In genomic region chrX:49231333-49232000, GRCh38 we compare ENCODE assay signal across 18 cellular contexts. TPM values are rescaled to one million over a fixed set of nuclear protein-coding genes. Genes with fewer than 3 reads are reported as not detected.
DNase-seq lines count a peak whose midpoint lies in the region; ATAC-seq and TF ChIP-seq lines count a peak whose summit lies in the region.
"Had no signal": no experiment of that assay in that cellular context is flagged by ENCODE, and none has a peak within 500 bp of the region (broad histone marks: within the 10 kb centered on the region; RNA-seq: fewer than 3 reads in every experiment).

No MANE protein-coding gene starts in this region.

- no peaks in the 10 kb centered on the region for H3F3A ChIP-seq in GM23248 (ENCODE audit: insufficient read depth)

- POLR2A ChIA-PET in activated CD4-positive, alpha-beta memory T cell treated with anti-CD3 and anti-CD28 coated beads for 36 hours (lab: Charles Lee): interaction anchor here (0.6 kb wide), 1 partner anchor 973 kb away, joined by 3 read pairs; the partner anchor contains the start of gene CCNB3

- intact Hi-C loops in activated CD4-positive, alpha-beta memory T cell treated with anti-CD3 and anti-CD28 coated beads for 36 hours (cut with micrococcal nuclease): loop anchor here (2.0 kb wide), 2 partner anchors 37 to 41 kb away; partner anchors contain the start of gene PPP1R3F
- intact Hi-C loops in right cardiac atrium (cut with DNase I): no loop called here

- TF ChIP-seq CTCF in type B pancreatic cell (conservative IDR thresholded peaks at IDR 0.05): no peak

- H3K4me1 Mint-ChIP-seq in activated naive CD4-positive, alpha-beta T cell treated with anti-CD3 and anti-CD28 coated beads, Interleukin-2, amount 10 ng/mL, durations not matched to agents 7 days and 5 days: peaks cover 34% of the 10 kb centered on the region
- H3K4me1 Mint-ChIP-seq in activated CD4-positive, alpha-beta memory T cell treated with anti-CD3 and anti-CD28 coated beads for 36 hours (ENCODE audit: low read depth): peaks cover 16% of the 10 kb centered on the region
- peaks cover 21 to 26% of the 10 kb centered on the region in 2 donors for H3K4me1 Mint-ChIP-seq in immature natural killer cell
- peaks cover 5% of the 10 kb centered on the region for H3K4me1 Mint-ChIP-seq in type B pancreatic cell (ENCODE audit: unreplicated experiment)

- H3K36me3 ChIP-seq in GM23248 (ENCODE audit: low read depth): no peaks in the 10 kb centered on the region
- H3K36me3 ChIP-seq: heart left ventricle, tibial nerve had no signal

- no peaks in the 10 kb centered on the region for H3K9me2 ChIP-seq in GM23248 (ENCODE audit: insufficient read depth)

- H3K4me3 Mint-ChIP-seq in activated naive CD4-positive, alpha-beta T cell treated with anti-CD3 and anti-CD28 coated beads, Interleukin-2, amount 10 ng/mL, durations not matched to agents 7 days and 5 days: peak overlapping the region; percentile 67
- peak overlapping the region; percentile 69 for H3K4me3 Mint-ChIP-seq in activated CD4-positive, alpha-beta memory T cell treated with anti-CD3 and anti-CD28 coated beads for 36 hours
- H3K4me3 Mint-ChIP-seq in immature natural killer cell (peak overlapping the region; percentile 13 to 84 (median 81)), type B pancreatic cell (peak overlapping the region; percentile 75)

- no peaks in the 10 kb centered on the region for H4K20me1 ChIP-seq in GM23248 (ENCODE audit: insufficient read depth)

- CTCF ChIA-PET in activated naive CD4-positive, alpha-beta T cell treated with anti-CD3 and anti-CD28 coated beads, Interleukin-2, amount 10 ng/mL, durations not matched to agents 7 days and 5 days (lab: Charles Lee): no interaction called here
- CTCF ChIA-PET in activated CD4-positive, alpha-beta memory T cell treated with anti-CD3 and anti-CD28 coated beads for 36 hours (lab: Charles Lee): no interaction called here

- H3K4me2 ChIP-seq in GM23248 (ENCODE audit: unreplicated experiment): no peak overlapping the region

- H3K79me2 ChIP-seq in GM23248 (ENCODE audit: insufficient read depth): 0 out of 2 replicates have a peak, but pooled peaks cover 5% of the 10 kb centered on the region

- H2AFZ ChIP-seq in GM23248: no peak overlapping the region

- no peak for DNase-seq in activated naive CD4-positive, alpha-beta T cell treated with anti-CD3 and anti-CD28 coated beads, Interleukin-2, amount 10 ng/mL, durations not matched to agents 7 days and 5 days
- DNase-seq in activated naive CD4-positive, alpha-beta T cell treated with anti-CD3 and anti-CD28 coated beads, Interleukin-2, amount 50 U/mL, for 16 hours: no peak
- no peak for DNase-seq in activated CD4-positive, alpha-beta memory T cell treated with anti-CD3 and anti-CD28 coated beads for 36 hours
- DNase-seq in immature natural killer cell: no peak
- DNase-seq in type B pancreatic cell (ENCODE audit: extremely low spot score, unreplicated experiment): no peak
- DNase-seq in GM23248: no peak
- DNase-seq in right cardiac atrium: no peak
- no peak for DNase-seq in NCI-H2107 (lab: John Stamatoyannopoulos, UW)
- DNase-seq: NCI-H1417, NCI-H446 treated with DMSO at 0.1 percent for 48 hours, SW 1271 had no signal

- H3K9me3 ChIP-seq in GM23248 (ENCODE audit: low read depth) (no peaks in the 10 kb centered on the region), right cardiac atrium (ENCODE audit: control insufficient read depth, low read length) (no peaks in the 10 kb centered on the region)
- H3K9me3 ChIP-seq: heart left ventricle, tibial nerve had no signal

- 94 to 99% methylated on average over 9 of the region's 10 CpGs for WGBS in GM23248 (ENCODE audit: low coverage in 1 of 2, low lambda C conversion rate in 2 of 2, missing lambda C conversion rate in 2 of 2), 2 experiments
- 95% methylated on average over 10 of the region's 10 CpGs for WGBS in right cardiac atrium

- H3K9ac ChIP-seq in GM23248: no peak overlapping the region

- peak overlapping the region; percentile 91 for H3K27ac Mint-ChIP-seq in activated naive CD4-positive, alpha-beta T cell treated with anti-CD3 and anti-CD28 coated beads, Interleukin-2, amount 10 ng/mL, durations not matched to agents 7 days and 5 days
- H3K27ac Mint-ChIP-seq in activated CD4-positive, alpha-beta memory T cell treated with anti-CD3 and anti-CD28 coated beads for 36 hours: no peak overlapping the region
- H3K27ac Mint-ChIP-seq in immature natural killer cell (peak overlapping the region in 2 of 6 donors; percentile 58 to 84), type B pancreatic cell (no peak overlapping the region)

- in situ Hi-C loops in GM23248 (cut with MboI): no loop called here

- H3K27ac ChIP-seq in GM23248: no peak overlapping the region
- H3K27ac ChIP-seq in right cardiac atrium (ENCODE audit: low read length): no peak overlapping the region
- H3K27ac ChIP-seq: epithelial cell of prostate had no signal

- H3K4me3 ChIP-seq in GM23248 (no peak overlapping the region), right cardiac atrium (ENCODE audit: low read length) (no peak overlapping the region)

- H3K27me3 ChIP-seq in GM23248 (replicated peaks; ENCODE audit: insufficient read depth) (no peaks in the 10 kb centered on the region), right cardiac atrium (ENCODE audit: control insufficient read depth, insufficient read depth) (no peaks in the 10 kb centered on the region)
- H3K27me3 ChIP-seq: heart left ventricle had no signal

- no peak for ATAC-seq in right cardiac atrium
- ATAC-seq: Panc1 had no signal

- H3K27me3 Mint-ChIP-seq in activated naive CD4-positive, alpha-beta T cell treated with anti-CD3 and anti-CD28 coated beads, Interleukin-2, amount 10 ng/mL, durations not matched to agents 7 days and 5 days: peaks cover 16% of the 10 kb centered on the region
- no peaks in the 10 kb centered on the region for H3K27me3 Mint-ChIP-seq in activated CD4-positive, alpha-beta memory T cell treated with anti-CD3 and anti-CD28 coated beads for 36 hours
- H3K27me3 Mint-ChIP-seq in immature natural killer cell (ENCODE audit: low read depth in 3 of 3) (peaks cover 0 to 4% (median 2%) of the 10 kb centered on the region in 3 donors), type B pancreatic cell (peaks cover 8% of the 10 kb centered on the region)

- no peaks in the 10 kb centered on the region for H3K4me1 ChIP-seq in GM23248 (ENCODE audit: insufficient read depth)
- no peaks in the 10 kb centered on the region for H3K4me1 ChIP-seq in right cardiac atrium (ENCODE audit: control insufficient read depth, insufficient read depth, low read length)

- no peaks in the 10 kb centered on the region for H3K36me3 Mint-ChIP-seq in activated naive CD4-positive, alpha-beta T cell treated with anti-CD3 and anti-CD28 coated beads, Interleukin-2, amount 10 ng/mL, durations not matched to agents 7 days and 5 days
- no peaks in the 10 kb centered on the region for H3K36me3 Mint-ChIP-seq in activated CD4-positive, alpha-beta memory T cell treated with anti-CD3 and anti-CD28 coated beads for 36 hours
- no peaks in the 10 kb centered on the region for H3K36me3 Mint-ChIP-seq in immature natural killer cell
- H3K36me3 Mint-ChIP-seq in type B pancreatic cell: no peaks in the 10 kb centered on the region

- H3K9me3 Mint-ChIP-seq in activated naive CD4-positive, alpha-beta T cell treated with anti-CD3 and anti-CD28 coated beads, Interleukin-2, amount 10 ng/mL, durations not matched to agents 7 days and 5 days: no peaks in the 10 kb centered on the region
- no peaks in the 10 kb centered on the region for H3K9me3 Mint-ChIP-seq in activated CD4-positive, alpha-beta memory T cell treated with anti-CD3 and anti-CD28 coated beads for 36 hours
- H3K9me3 Mint-ChIP-seq in immature natural killer cell (no peaks in the 10 kb centered on the region), type B pancreatic cell (peaks cover 11% of the 10 kb centered on the region)

RNA-seq across cellular contexts. Expression of gene CACNA1F, which starts 1.7 kb away (rescaled TPM):
- total RNA-seq in activated CD4-positive, alpha-beta memory T cell treated with anti-CD3 and anti-CD28 coated beads for 36 hours: under 1 TPM; 0.51 to 0.74 TPM
- under 1 TPM in 1 of 3 donors, not detected in 2; 0.07 TPM for polyA plus RNA-seq in immature natural killer cell
- total RNA-seq in type B pancreatic cell (ENCODE audit: low replicate concordance): 0.17 and 0.48 TPM in 2 replicates
- total RNA-seq in GM23248 (2014; rRNA removed; shearing (Covaris generic)): not detected in 2 replicates
- not detected in 2 replicates for polyA plus RNA-seq in GM23248 (2016; fragmentation: Nextera tagmentation; extraction: Ambion mirVana)
- under 1 TPM; 0.17 to 0.78 (median 0.19) TPM for total RNA-seq in right cardiac atrium
- polyA plus RNA-seq in right cardiac atrium: 0.09 TPM
- total RNA-seq: liver, osteocyte had no signal

RNA-seq across cellular contexts. Expression of gene CCDC22, which starts 3.8 kb away (rescaled TPM):
- total RNA-seq in activated CD4-positive, alpha-beta memory T cell treated with anti-CD3 and anti-CD28 coated beads for 36 hours: 10 to 100 TPM; 21.0 to 21.1 TPM
- polyA plus RNA-seq in immature natural killer cell (10 to 100 TPM; 21.6 to 29.4 (median 27.0) TPM), GM23248 (2016; fragmentation: Nextera tagmentation; extraction: Ambion mirVana) (11.8 and 12.7 TPM in 2 replicates), right cardiac atrium (8.5 TPM)
- total RNA-seq in type B pancreatic cell (ENCODE audit: low replicate concordance) (13.0 and 16.6 TPM in 2 replicates), right cardiac atrium (10 to 100 TPM in 3 of 4 donors, 1 to 10 TPM in 1; 9.2 to 13.7 (median 12.2) TPM)
- 8.6 and 10.7 TPM in 2 replicates for total RNA-seq in GM23248 (2014; rRNA removed; shearing (Covaris generic))

RNA-seq across cellular contexts. Expression of gene SYP, which starts 31.5 kb away (rescaled TPM):
- total RNA-seq in activated CD4-positive, alpha-beta memory T cell treated with anti-CD3 and anti-CD28 coated beads for 36 hours: 1 to 10 TPM; 5.3 to 5.4 TPM
- polyA plus RNA-seq in immature natural killer cell (under 1 TPM in 2 of 3 donors, not detected in 1; 0.29 to 0.43 TPM), GM23248 (2016; fragmentation: Nextera tagmentation; extraction: Ambion mirVana) (0.23 TPM in 1 of 2 replicates, not detected in the other), right cardiac atrium (3.0 TPM)
- total RNA-seq in type B pancreatic cell (ENCODE audit: low replicate concordance) (13.6 and 14.8 TPM in 2 replicates), right cardiac atrium (1 to 10 TPM; 2.1 to 3.1 (median 2.4) TPM)
- total RNA-seq in GM23248 (2014; rRNA removed; shearing (Covaris generic)): 0.54 TPM in 1 of 2 replicates, not detected in the other

RNA-seq across cellular contexts. Expression of gene FOXP3, which starts 33.0 kb away (rescaled TPM):
- total RNA-seq in activated CD4-positive, alpha-beta memory T cell treated with anti-CD3 and anti-CD28 coated beads for 36 hours: 10 to 100 TPM; 23.1 to 23.8 TPM
- polyA plus RNA-seq in immature natural killer cell (under 1 TPM in 2 of 3 donors, not detected in 1; 0.08 to 0.13 TPM), GM23248 (2016; fragmentation: Nextera tagmentation; extraction: Ambion mirVana) (0.08 and 0.20 TPM in 2 replicates), right cardiac atrium (0.05 TPM)
- total RNA-seq in type B pancreatic cell (ENCODE audit: low replicate concordance) (0.24 and 0.58 TPM in 2 replicates), right cardiac atrium (under 1 TPM in 2 of 4 donors, not detected in 2; 0.09 to 0.28 TPM)
- not detected in 2 replicates for total RNA-seq in GM23248 (2014; rRNA removed; shearing (Covaris generic))
- total RNA-seq: cerebellum had no signal

RNA-seq across cellular contexts. Expression of gene PPP1R3F, which starts 38.1 kb away (rescaled TPM):
- total RNA-seq in activated CD4-positive, alpha-beta memory T cell treated with anti-CD3 and anti-CD28 coated beads for 36 hours: 1 to 10 TPM; 7.0 to 8.1 TPM
- 1 to 10 TPM; 1.9 to 3.4 (median 2.1) TPM for polyA plus RNA-seq in immature natural killer cell
- total RNA-seq in type B pancreatic cell (ENCODE audit: low replicate concordance): 5.7 and 8.0 TPM in 2 replicates
- total RNA-seq in GM23248 (2014; rRNA removed; shearing (Covaris generic)): 6.2 and 10.6 TPM in 2 replicates
- polyA plus RNA-seq in GM23248 (2016; fragmentation: Nextera tagmentation; extraction: Ambion mirVana): 4.4 and 5.7 TPM in 2 replicates
- 10 to 100 TPM; 23.8 to 29.3 (median 25.5) TPM for total RNA-seq in right cardiac atrium
- polyA plus RNA-seq in right cardiac atrium: 23.5 TPM
